28 cellular contexts compared by ENCODE assay signal in genomic region chr4:30617836-30618235, GRCh38.
"Had no signal": no experiment of that assay in that cellular context is flagged by ENCODE, and none has a peak within 500 bp of the region (broad histone marks: within the 10 kb centered on the region; RNA-seq: fewer than 3 reads in every experiment).

No MANE protein-coding gene starts in this region.

- H3K27me3 Mint-ChIP-seq: activated CD4-positive, alpha-beta memory T cell treated with anti-CD3 and anti-CD28 coated beads for 36 hours; activated CD4-positive, alpha-beta T cell treated with anti-CD3 and anti-CD28 coated beads for 36 hours; activated CD4-positive, alpha-beta T cell treated with anti-CD3 and anti-CD28 coated beads, Interleukin-2, amount 10 ng/mL, durations not matched to agents 24 days and 14 days; activated naive CD8-positive, alpha-beta T cell; activated T-cell treated with anti-CD3 and anti-CD28 coated beads, Interleukin-2, amount 50 U/mL, for 24 hours; effector memory CD8-positive, alpha-beta T cell had no signal

- H3K36me3 Mint-ChIP-seq: activated CD4-positive, alpha-beta memory T cell treated with anti-CD3 and anti-CD28 coated beads for 36 hours; activated naive CD8-positive, alpha-beta T cell had no signal

- FAIRE-seq: astrocyte had no signal

- ATAC-seq: activated CD4-positive, alpha-beta T cell treated with anti-CD3 and anti-CD28 coated beads for 36 hours; activated T-cell treated with anti-CD3 and anti-CD28 coated beads, Interleukin-2, amount 50 U/mL, for 72 hours; effector memory CD8-positive, alpha-beta T cell; gastrocnemius medialis; heart left ventricle had no signal

- H3K27me3 ChIP-seq: brain microvascular endothelial cell, gastrocnemius medialis, heart left ventricle had no signal

- H3K27ac Mint-ChIP-seq: activated CD4-positive, alpha-beta memory T cell treated with anti-CD3 and anti-CD28 coated beads for 36 hours; activated CD4-positive, alpha-beta T cell treated with anti-CD3 and anti-CD28 coated beads for 36 hours; activated CD4-positive, alpha-beta T cell treated with anti-CD3 and anti-CD28 coated beads, Interleukin-2, amount 10 ng/mL, durations not matched to agents 24 days and 14 days; activated naive CD8-positive, alpha-beta T cell; activated T-cell treated with anti-CD3 and anti-CD28 coated beads, Interleukin-2, amount 50 U/mL, for 24 hours; activated T-cell treated with anti-CD3 and anti-CD28 coated beads, Interleukin-2, amount 50 U/mL, for 72 hours; effector memory CD8-positive, alpha-beta T cell had no signal

- DNase-seq: activated CD4-positive, alpha-beta memory T cell treated with anti-CD3 and anti-CD28 coated beads for 36 hours; activated CD4-positive, alpha-beta T cell treated with anti-CD3 and anti-CD28 coated beads for 36 hours; activated CD4-positive, alpha-beta T cell treated with anti-CD3 and anti-CD28 coated beads, Interleukin-2, amount 10 ng/mL, durations not matched to agents 24 days and 14 days; activated CD4-positive, CD25-positive, alpha-beta regulatory T cell; activated CD4-positive, CD25-positive, alpha-beta regulatory T cell treated with anti-CD3 and anti-CD28 coated beads, Interleukin-2, amount 50 U/mL, for 72 hours; activated CD8-positive, alpha-beta memory T cell treated with anti-CD3 and anti-CD28 coated beads, Interleukin-2, amount 50 U/mL, for 48 hours; activated gamma-delta T cell; activated naive CD4-positive, alpha-beta T cell; activated naive CD4-positive, alpha-beta T cell treated with anti-CD3 and anti-CD28 coated beads, Interleukin-2, amount 50 U/mL, for 16 hours; activated T-cell treated with anti-CD3 and anti-CD28 coated beads for 4 hours; activated T-cell treated with anti-CD3 and anti-CD28 coated beads, Interleukin-2, amount 50 U/mL, for 24 hours; activated T-cell treated with anti-CD3 and anti-CD28 coated beads, Interleukin-2, amount 50 U/mL, for 72 hours; amniotic stem cell; anterior cingulate cortex; brain microvascular endothelial cell; caudate nucleus; cortex of kidney; dermis blood vessel endothelial cell; effector CD4-positive, alpha-beta T cell; effector memory CD8-positive, alpha-beta T cell; foreskin fibroblast; gastrocnemius medialis; glutamatergic neuron; heart left ventricle; T-helper 2 cell had no signal

- H3K27ac ChIP-seq: brain microvascular endothelial cell, epithelial cell of prostate, gastrocnemius medialis, heart left ventricle had no signal

- H3K4me1 Mint-ChIP-seq: activated CD4-positive, alpha-beta T cell treated with anti-CD3 and anti-CD28 coated beads for 36 hours; activated CD4-positive, alpha-beta T cell treated with anti-CD3 and anti-CD28 coated beads, Interleukin-2, amount 10 ng/mL, durations not matched to agents 24 days and 14 days had no signal

- H3K9me3 Mint-ChIP-seq: activated CD4-positive, alpha-beta T cell treated with anti-CD3 and anti-CD28 coated beads, Interleukin-2, amount 10 ng/mL, durations not matched to agents 24 days and 14 days had no signal

- H3K4me3 Mint-ChIP-seq: activated CD4-positive, alpha-beta memory T cell treated with anti-CD3 and anti-CD28 coated beads for 36 hours; activated CD4-positive, alpha-beta T cell treated with anti-CD3 and anti-CD28 coated beads for 36 hours; activated CD4-positive, alpha-beta T cell treated with anti-CD3 and anti-CD28 coated beads, Interleukin-2, amount 10 ng/mL, durations not matched to agents 24 days and 14 days; activated naive CD8-positive, alpha-beta T cell; activated T-cell treated with anti-CD3 and anti-CD28 coated beads, Interleukin-2, amount 50 U/mL, for 24 hours; activated T-cell treated with anti-CD3 and anti-CD28 coated beads, Interleukin-2, amount 50 U/mL, for 72 hours; effector memory CD8-positive, alpha-beta T cell had no signal

- H3K4me1 ChIP-seq: gastrocnemius medialis, heart left ventricle had no signal

- H3K9me3 ChIP-seq: gastrocnemius medialis, heart left ventricle had no signal

- H3K36me3 ChIP-seq: brain microvascular endothelial cell, gastrocnemius medialis, heart left ventricle had no signal

- H3K4me3 ChIP-seq: gastrocnemius medialis, heart left ventricle had no signal
